26 cellular contexts compared by ENCODE assay signal in genomic region chr9:73640971-73641370, GRCh38.
DNase-seq lines count a peak whose midpoint lies in the region; ATAC-seq and TF ChIP-seq lines count a peak whose summit lies in the region.
"Had no signal": no experiment of that assay in that cellular context is flagged by ENCODE, and none has a peak within 500 bp of the region (broad histone marks: within the 10 kb centered on the region; RNA-seq: fewer than 3 reads in every experiment).

No MANE protein-coding gene starts in this region.

- H3K79me2 ChIP-seq in PC-3 (ENCODE audit: low read length) = no peaks in the 10 kb centered on the region

- H3K4me3 ChIP-seq in PC-3 (ENCODE audit: low read length) = no peak overlapping the region
- H3K4me3 ChIP-seq: A549, ovary, right lobe of liver, SJCRH30, tibial nerve had no signal

- CTCF ChIA-PET in PC-3 (lab: Charles Lee) = no interaction called here

- H3F3A ChIP-seq in PC-3 (ENCODE audit: low read length, unreplicated experiment) = no peaks in the 10 kb centered on the region

- H2AFZ ChIP-seq in PC-3 (ENCODE audit: low read length) = no peak overlapping the region

- H3K9ac ChIP-seq in PC-3 (ENCODE audit: low read length) = no peak overlapping the region

- ATAC-seq in GM18498 (IDR thresholded peaks at IDR 0.05; ENCODE audit: unreplicated experiment) = peak; percentile 96
- peak; percentile 79 for ATAC-seq in GM19351 (IDR thresholded peaks at IDR 0.05; ENCODE audit: unreplicated experiment)
- peak; percentile 80 for ATAC-seq in HG02798 (IDR thresholded peaks at IDR 0.05; ENCODE audit: poor library complexity, unreplicated experiment)
- ATAC-seq in HG03442 (IDR thresholded peaks at IDR 0.05; ENCODE audit: unreplicated experiment) = peak; percentile 79
- ATAC-seq in PC-3 = no peak
- ATAC-seq: A549; activated T-cell treated with anti-CD3 and anti-CD28 coated beads, Interleukin-2, amount 50 U/mL, for 72 hours; foreskin keratinocyte; naive thymus-derived CD4-positive, alpha-beta T cell; right lobe of liver had no signal

- BruUV-seq in PC-3 (replicated peaks; lab: Mats Ljungman, UMichigan) = no TSS peak

- DNase-seq in NCI-H2081 treated with DMSO at 0.1 percent for 48 hours (lab: John Stamatoyannopoulos, UW) (no peak), T-helper 9 cell (no peak), PC-3 (no peak)
- no peak for DNase-seq in activated CD4-positive, alpha-beta T cell treated with anti-CD3 and anti-CD28 coated beads for 48 hours
- DNase-seq: activated CD4-positive, alpha-beta memory T cell treated with anti-CD3 and anti-CD28 coated beads, Interleukin-2, amount 10 ng/mL, durations not matched to agents 7 days and 5 days; activated T-cell treated with anti-CD3 and anti-CD28 coated beads, Interleukin-2, amount 50 U/mL, for 72 hours; brain microvascular endothelial cell; cortex of kidney; foreskin keratinocyte; hypothalamus; KG1; mammary epithelial cell; naive thymus-derived CD4-positive, alpha-beta T cell; NCI-H2029; NCI-H510A; ovary; right lobe of liver; SJCRH30; stimulated activated naive CD4-positive, alpha-beta T cell treated with Interleukin-2 at 50 U/mL for 16 hours had no signal

- no peaks in the 10 kb centered on the region for H3K9me3 ChIP-seq in PC-3 (ENCODE audit: low read length)
- H3K9me3 ChIP-seq: ovary, right lobe of liver, SJCRH30 had no signal

- no peaks in the 10 kb centered on the region for H4K20me1 ChIP-seq in PC-3 (ENCODE audit: low read length)

- peaks cover 3% of the 10 kb centered on the region; the same call in 1 of the 2 replicates for H3K4me1 ChIP-seq in PC-3 (ENCODE audit: insufficient read depth, low read length)
- H3K4me1 ChIP-seq: foreskin keratinocyte, right lobe of liver, SJCRH30, tibial nerve had no signal

- H3K4me2 ChIP-seq in PC-3 (ENCODE audit: low read length) = no peak overlapping the region
- H3K4me2 ChIP-seq: A549 had no signal

- POLR2A ChIA-PET in PC-3 (lab: Charles Lee; ENCODE audit: unreplicated experiment) = no interaction called here

- intact Hi-C loops in PC-3 (cut with micrococcal nuclease) = no loop called here

- no peaks in the 10 kb centered on the region for H3K9me2 ChIP-seq in PC-3 (replicated peaks; ENCODE audit: low read length)

- no peaks in the 10 kb centered on the region for H3K36me3 ChIP-seq in PC-3 (ENCODE audit: low read depth, low read length)
- H3K36me3 ChIP-seq: brain microvascular endothelial cell, ovary, right lobe of liver, SJCRH30, tibial nerve had no signal

- H3K27me3 ChIP-seq in PC-3 (ENCODE audit: low read length) = no peaks in the 10 kb centered on the region
- H3K27me3 ChIP-seq: brain microvascular endothelial cell, foreskin keratinocyte, ovary, right lobe of liver, SJCRH30, tibial nerve had no signal

- no peak for TF ChIP-seq CTCF in PC-3 (conservative IDR thresholded peaks at IDR 0.05; ENCODE audit: low read depth, low read length)

- no peak overlapping the region for H3K27ac ChIP-seq in PC-3 (ENCODE audit: low read length)
- H3K27ac ChIP-seq: A549, brain microvascular endothelial cell, C4-2B, foreskin keratinocyte, ovary, right lobe of liver, SJCRH30, tibial nerve had no signal
